12 cellular contexts compared by ENCODE assay signal in the genomic region with DNA sequence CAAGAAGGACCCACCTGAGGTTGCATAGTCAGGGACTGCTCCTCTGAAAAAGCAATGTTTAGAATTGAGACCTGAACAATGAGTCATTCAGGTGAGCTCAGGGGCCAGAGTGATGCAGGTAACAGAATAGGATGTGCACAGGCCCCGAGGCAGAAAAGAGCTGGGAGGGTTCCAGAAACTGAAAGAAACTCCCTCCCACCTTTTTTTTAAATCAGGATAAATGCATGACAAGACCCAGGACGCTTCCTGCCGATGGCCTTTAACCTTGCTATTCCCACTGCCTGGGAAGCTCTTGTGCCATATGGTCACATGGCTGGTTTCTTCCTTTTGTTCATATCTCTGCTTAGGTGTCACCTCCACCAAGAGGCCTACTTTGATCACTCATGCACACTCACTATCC.
"Had no signal": no experiment of that assay in that cellular context is flagged by ENCODE, and none has a peak within 500 bp of the region (broad histone marks: within the 10 kb centered on the region; RNA-seq: fewer than 3 reads in every experiment).

No MANE protein-coding gene starts in this region.

- H3K27ac ChIP-seq: esophagus squamous epithelium, neural progenitor cell, ovary had no signal

- H3K27me3 ChIP-seq: esophagus squamous epithelium, neural progenitor cell, ovary had no signal

- H3K9me3 ChIP-seq: esophagus squamous epithelium, ovary had no signal

- ATAC-seq: activated CD4-positive, CD25-positive, alpha-beta regulatory T cell treated with anti-CD3 and anti-CD28 coated beads, Interleukin-2, amount 50 U/mL, for 24 hours had no signal

- H3K36me3 ChIP-seq: esophagus squamous epithelium, neural progenitor cell, ovary had no signal

- H3K9ac ChIP-seq: neural progenitor cell had no signal

- DNase-seq: activated T-cell treated with anti-CD3 and anti-CD28 coated beads, Interleukin-2, amount 50 U/mL, for 1 hour; amniotic stem cell; cerebellar nuclear complex; esophagus squamous epithelium; foreskin fibroblast; head of caudate nucleus; midbrain; ovary; stimulated activated CD4-positive, alpha-beta T cell treated with anti-CD3 and anti-CD28 coated beads, Interleukin-4, amount 100 ng/mL, for 1 hour; stimulated activated CD8-positive, alpha-beta memory T cell treated with anti-CD3 and anti-CD28 coated beads, Interleukin-4, amount 100 ng/mL, for 48 hours had no signal

- H3K4me2 ChIP-seq: neural progenitor cell had no signal

- H3K4me1 ChIP-seq: esophagus squamous epithelium had no signal

- H3K4me3 ChIP-seq: esophagus squamous epithelium, neural progenitor cell, ovary had no signal
